Comparison of ENCODE assay signal across 1 cellular context in genomic region chr2:18950598-18950933, GRCh38.
TF ChIP-seq lines count a peak whose summit lies in the region.

No MANE protein-coding gene starts in this region.

TF ChIP-seq in A549, 52 proteins besides CTCF, POLR2A, EP300 and RAD21 (continued from another document):
- TF ChIP-seq ZC3H11A (IDR thresholded peaks at IDR 0.05) (no peak), SMC3 (IDR thresholded peaks at IDR 0.05) (no peak), JUN (IDR thresholded peaks at IDR 0.05) (no peak), BHLHE40 (IDR thresholded peaks at IDR 0.05; ENCODE audit: low read depth, low read length) (no peak), EHF (CRISPR knock-in tag; IDR thresholded peaks at IDR 0.05) (no peak), ESRRA (IDR thresholded peaks at IDR 0.05; ENCODE audit: borderline replicate concordance, low read length) (no peak)
TF ChIP-seq in A549: peak in this region for 0.
